In the genomic region with DNA sequence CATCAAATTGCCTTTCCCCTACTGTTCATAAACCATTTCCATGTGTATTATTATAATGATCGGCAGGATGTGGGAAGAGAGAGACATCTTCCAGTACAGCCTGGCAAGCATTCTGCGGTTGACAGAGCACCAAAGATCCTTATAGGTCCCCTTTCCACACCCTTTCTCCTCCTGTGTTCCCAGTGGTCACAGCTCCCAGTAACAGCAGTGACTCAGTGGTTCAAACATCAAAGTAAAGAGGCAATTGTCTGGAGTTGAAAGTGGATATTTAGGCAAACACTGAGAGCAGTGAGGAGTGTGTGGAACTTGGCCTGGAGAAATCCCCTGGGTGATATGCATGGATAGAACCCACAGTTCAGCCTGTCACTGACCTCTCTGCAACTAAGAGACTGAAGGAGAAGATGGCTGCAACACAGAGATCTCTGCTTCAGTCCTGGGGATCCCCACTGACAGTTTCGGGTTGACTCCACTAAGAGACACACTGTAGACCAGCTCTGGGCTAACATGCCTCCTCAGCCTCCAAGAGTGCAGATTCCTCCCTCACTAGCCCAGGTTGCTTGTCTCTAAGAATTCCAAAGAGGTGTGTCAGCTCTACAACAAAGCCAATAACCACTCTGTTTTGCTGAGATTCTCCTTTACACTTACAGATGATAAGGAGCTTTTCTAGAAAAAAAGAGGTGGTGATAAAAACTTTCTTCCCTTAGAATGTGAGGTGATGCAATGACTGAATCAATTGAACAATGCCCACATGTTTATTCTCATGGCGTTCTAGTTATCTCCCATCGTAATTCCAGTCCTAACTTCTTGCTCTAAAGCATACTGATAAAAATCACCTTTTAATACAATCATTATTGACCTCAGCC, we compare ENCODE assay signal across 1 cellular context.
TF ChIP-seq lines count a peak whose summit lies in the region.

No MANE protein-coding gene starts in this region.

TF ChIP-seq in GM12878, 131 proteins besides CTCF, POLR2A, EP300 and RAD21 (continued from another document and continues in another):
- TF ChIP-seq, protein P1, sequence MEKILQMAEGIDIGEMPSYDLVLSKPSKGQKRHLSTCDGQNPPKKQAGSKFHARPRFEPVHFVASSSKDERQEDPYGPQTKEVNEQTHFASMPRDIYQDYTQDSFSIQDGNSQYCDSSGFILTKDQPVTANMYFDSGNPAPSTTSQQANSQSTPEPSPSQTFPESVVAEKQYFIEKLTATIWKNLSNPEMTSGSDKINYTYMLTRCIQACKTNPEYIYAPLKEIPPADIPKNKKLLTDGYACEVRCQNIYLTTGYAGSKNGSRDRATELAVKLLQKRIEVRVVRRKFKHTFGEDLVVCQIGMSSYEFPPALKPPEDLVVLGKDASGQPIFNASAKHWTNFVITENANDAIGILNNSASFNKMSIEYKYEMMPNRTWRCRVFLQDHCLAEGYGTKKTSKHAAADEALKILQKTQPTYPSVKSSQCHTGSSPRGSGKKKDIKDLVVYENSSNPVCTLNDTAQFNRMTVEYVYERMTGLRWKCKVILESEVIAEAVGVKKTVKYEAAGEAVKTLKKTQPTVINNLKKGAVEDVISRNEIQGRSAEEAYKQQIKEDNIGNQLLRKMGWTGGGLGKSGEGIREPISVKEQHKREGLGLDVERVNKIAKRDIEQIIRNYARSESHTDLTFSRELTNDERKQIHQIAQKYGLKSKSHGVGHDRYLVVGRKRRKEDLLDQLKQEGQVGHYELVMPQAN (conservative IDR thresholded peaks at IDR 0.05): no peak
- TF ChIP-seq FOXM1 (IDR thresholded peaks at IDR 0.05; ENCODE audit: low read depth, low read length): no peak
- TF ChIP-seq, protein P2, sequence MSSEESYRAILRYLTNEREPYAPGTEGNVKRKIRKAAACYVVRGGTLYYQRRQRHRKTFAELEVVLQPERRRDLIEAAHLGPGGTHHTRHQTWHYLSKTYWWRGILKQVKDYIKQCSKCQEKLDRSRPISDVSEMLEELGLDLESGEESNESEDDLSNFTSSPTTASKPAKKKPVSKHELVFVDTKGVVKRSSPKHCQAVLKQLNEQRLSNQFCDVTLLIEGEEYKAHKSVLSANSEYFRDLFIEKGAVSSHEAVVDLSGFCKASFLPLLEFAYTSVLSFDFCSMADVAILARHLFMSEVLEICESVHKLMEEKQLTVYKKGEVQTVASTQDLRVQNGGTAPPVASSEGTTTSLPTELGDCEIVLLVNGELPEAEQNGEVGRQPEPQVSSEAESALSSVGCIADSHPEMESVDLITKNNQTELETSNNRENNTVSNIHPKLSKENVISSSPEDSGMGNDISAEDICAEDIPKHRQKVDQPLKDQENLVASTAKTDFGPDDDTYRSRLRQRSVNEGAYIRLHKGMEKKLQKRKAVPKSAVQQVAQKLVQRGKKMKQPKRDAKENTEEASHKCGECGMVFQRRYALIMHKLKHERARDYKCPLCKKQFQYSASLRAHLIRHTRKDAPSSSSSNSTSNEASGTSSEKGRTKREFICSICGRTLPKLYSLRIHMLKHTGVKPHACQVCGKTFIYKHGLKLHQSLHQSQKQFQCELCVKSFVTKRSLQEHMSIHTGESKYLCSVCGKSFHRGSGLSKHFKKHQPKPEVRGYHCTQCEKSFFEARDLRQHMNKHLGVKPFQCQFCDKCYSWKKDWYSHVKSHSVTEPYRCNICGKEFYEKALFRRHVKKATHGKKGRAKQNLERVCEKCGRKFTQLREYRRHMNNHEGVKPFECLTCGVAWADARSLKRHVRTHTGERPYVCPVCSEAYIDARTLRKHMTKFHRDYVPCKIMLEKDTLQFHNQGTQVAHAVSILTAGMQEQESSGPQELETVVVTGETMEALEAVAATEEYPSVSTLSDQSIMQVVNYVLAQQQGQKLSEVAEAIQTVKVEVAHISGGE (CRISPR knock-in tag; IDR thresholded peaks at IDR 0.05): no peak
- TF ChIP-seq RAD51 (IDR thresholded peaks at IDR 0.05): no peak
- TF ChIP-seq HCFC1 (IDR thresholded peaks at IDR 0.05; ENCODE audit: low read length): no peak
- TF ChIP-seq IRF4 (IDR thresholded peaks at IDR 0.05; ENCODE audit: low read depth, low read length): peak; percentile 74; the same call in 1 of the 2 replicates
- no peak for TF ChIP-seq CREB1 (IDR thresholded peaks at IDR 0.05; ENCODE audit: low read depth)
- TF ChIP-seq SP1 (IDR thresholded peaks at IDR 0.05; ENCODE audit: low read depth, low read length): peak; percentile 11
- TF ChIP-seq, protein P3, sequence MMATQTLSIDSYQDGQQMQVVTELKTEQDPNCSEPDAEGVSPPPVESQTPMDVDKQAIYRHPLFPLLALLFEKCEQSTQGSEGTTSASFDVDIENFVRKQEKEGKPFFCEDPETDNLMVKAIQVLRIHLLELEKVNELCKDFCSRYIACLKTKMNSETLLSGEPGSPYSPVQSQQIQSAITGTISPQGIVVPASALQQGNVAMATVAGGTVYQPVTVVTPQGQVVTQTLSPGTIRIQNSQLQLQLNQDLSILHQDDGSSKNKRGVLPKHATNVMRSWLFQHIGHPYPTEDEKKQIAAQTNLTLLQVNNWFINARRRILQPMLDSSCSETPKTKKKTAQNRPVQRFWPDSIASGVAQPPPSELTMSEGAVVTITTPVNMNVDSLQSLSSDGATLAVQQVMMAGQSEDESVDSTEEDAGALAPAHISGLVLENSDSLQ (IDR thresholded peaks at IDR 0.05): peak; percentile 47; the same call in 1 of the 2 replicates
- TF ChIP-seq, protein P4, sequence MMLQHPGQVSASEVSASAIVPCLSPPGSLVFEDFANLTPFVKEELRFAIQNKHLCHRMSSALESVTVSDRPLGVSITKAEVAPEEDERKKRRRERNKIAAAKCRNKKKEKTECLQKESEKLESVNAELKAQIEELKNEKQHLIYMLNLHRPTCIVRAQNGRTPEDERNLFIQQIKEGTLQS (IDR thresholded peaks at IDR 0.05; ENCODE audit: borderline replicate concordance, extremely low read depth, low read depth, low read length): no peak
- TF ChIP-seq JUNB (IDR thresholded peaks at IDR 0.05): peak; percentile 56; the same call in 1 of the 2 replicates
- peak; percentile 15; the same call in 1 of the 2 replicates for TF ChIP-seq PAX5 (IDR thresholded peaks at IDR 0.05; ENCODE audit: borderline replicate concordance, low read depth, low read length)
- no peak for TF ChIP-seq ZNF274 (IDR thresholded peaks at IDR 0.05; ENCODE audit: insufficient read depth, insufficient read length)
- no peak for TF ChIP-seq FOXK2 (IDR thresholded peaks at IDR 0.05)
- no peak for TF ChIP-seq LARP7 (IDR thresholded peaks at IDR 0.05)
- TF ChIP-seq ZNF217 (IDR thresholded peaks at IDR 0.05): no peak
- TF ChIP-seq ZNF622 (IDR thresholded peaks at IDR 0.05): no peak
- TF ChIP-seq HDAC6 (IDR thresholded peaks at IDR 0.05; ENCODE audit: unreplicated experiment): no peak
- TF ChIP-seq, protein P5, sequence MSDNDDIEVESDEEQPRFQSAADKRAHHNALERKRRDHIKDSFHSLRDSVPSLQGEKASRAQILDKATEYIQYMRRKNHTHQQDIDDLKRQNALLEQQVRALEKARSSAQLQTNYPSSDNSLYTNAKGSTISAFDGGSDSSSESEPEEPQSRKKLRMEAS (IDR thresholded peaks at IDR 0.05; ENCODE audit: low read depth, low read length): no peak
- TF ChIP-seq, protein P6, sequence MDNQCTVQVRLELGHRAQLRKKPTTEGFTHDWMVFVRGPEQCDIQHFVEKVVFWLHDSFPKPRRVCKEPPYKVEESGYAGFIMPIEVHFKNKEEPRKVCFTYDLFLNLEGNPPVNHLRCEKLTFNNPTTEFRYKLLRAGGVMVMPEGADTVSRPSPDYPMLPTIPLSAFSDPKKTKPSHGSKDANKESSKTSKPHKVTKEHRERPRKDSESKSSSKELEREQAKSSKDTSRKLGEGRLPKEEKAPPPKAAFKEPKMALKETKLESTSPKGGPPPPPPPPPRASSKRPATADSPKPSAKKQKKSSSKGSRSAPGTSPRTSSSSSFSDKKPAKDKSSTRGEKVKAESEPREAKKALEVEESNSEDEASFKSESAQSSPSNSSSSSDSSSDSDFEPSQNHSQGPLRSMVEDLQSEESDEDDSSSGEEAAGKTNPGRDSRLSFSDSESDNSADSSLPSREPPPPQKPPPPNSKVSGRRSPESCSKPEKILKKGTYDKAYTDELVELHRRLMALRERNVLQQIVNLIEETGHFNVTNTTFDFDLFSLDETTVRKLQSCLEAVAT (IDR thresholded peaks at IDR 0.05): no peak
- no peak for TF ChIP-seq CBX3 (IDR thresholded peaks at IDR 0.05; ENCODE audit: borderline replicate concordance, low read depth)
- no peak for TF ChIP-seq SIX5 (IDR thresholded peaks at IDR 0.05; ENCODE audit: low read depth, low read length, severe bottlenecking)
- no peak; the same call in 1 of the 2 replicates for TF ChIP-seq ZNF24 (IDR thresholded peaks at IDR 0.05)
- peak; percentile 32; the same call in 1 of the 2 replicates for TF ChIP-seq JUND (IDR thresholded peaks at IDR 0.05; ENCODE audit: low read depth, low read length)
- 0 out of 2 replicates have a peak, but pooled peaks have one; percentile 40 for TF ChIP-seq GATAD2B (conservative IDR thresholded peaks at IDR 0.05; ENCODE audit: low read depth)
- TF ChIP-seq MYC (IDR thresholded peaks at IDR 0.05; ENCODE audit: insufficient read depth, insufficient read length, insufficient replicate concordance, low read length, severe bottlenecking): no peak
- TF ChIP-seq RUNX3 (IDR thresholded peaks at IDR 0.05; ENCODE audit: low read length): peak; percentile 20; the same call in 1 of the 2 replicates
- TF ChIP-seq, protein P7, sequence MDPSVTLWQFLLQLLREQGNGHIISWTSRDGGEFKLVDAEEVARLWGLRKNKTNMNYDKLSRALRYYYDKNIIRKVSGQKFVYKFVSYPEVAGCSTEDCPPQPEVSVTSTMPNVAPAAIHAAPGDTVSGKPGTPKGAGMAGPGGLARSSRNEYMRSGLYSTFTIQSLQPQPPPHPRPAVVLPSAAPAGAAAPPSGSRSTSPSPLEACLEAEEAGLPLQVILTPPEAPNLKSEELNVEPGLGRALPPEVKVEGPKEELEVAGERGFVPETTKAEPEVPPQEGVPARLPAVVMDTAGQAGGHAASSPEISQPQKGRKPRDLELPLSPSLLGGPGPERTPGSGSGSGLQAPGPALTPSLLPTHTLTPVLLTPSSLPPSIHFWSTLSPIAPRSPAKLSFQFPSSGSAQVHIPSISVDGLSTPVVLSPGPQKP (IDR thresholded peaks at IDR 0.05; ENCODE audit: low read depth, low read length): no peak
- no peak for TF ChIP-seq ZBED1 (IDR thresholded peaks at IDR 0.05; ENCODE audit: borderline replicate concordance)
- TF ChIP-seq BACH1 (IDR thresholded peaks at IDR 0.05; ENCODE audit: borderline replicate concordance): no peak
- TF ChIP-seq RB1 (IDR thresholded peaks at IDR 0.05; ENCODE audit: borderline replicate concordance): no peak
- TF ChIP-seq, protein P8, sequence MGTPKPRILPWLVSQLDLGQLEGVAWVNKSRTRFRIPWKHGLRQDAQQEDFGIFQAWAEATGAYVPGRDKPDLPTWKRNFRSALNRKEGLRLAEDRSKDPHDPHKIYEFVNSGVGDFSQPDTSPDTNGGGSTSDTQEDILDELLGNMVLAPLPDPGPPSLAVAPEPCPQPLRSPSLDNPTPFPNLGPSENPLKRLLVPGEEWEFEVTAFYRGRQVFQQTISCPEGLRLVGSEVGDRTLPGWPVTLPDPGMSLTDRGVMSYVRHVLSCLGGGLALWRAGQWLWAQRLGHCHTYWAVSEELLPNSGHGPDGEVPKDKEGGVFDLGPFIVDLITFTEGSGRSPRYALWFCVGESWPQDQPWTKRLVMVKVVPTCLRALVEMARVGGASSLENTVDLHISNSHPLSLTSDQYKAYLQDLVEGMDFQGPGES (IDR thresholded peaks at IDR 0.05): no peak
- TF ChIP-seq, protein P9, sequence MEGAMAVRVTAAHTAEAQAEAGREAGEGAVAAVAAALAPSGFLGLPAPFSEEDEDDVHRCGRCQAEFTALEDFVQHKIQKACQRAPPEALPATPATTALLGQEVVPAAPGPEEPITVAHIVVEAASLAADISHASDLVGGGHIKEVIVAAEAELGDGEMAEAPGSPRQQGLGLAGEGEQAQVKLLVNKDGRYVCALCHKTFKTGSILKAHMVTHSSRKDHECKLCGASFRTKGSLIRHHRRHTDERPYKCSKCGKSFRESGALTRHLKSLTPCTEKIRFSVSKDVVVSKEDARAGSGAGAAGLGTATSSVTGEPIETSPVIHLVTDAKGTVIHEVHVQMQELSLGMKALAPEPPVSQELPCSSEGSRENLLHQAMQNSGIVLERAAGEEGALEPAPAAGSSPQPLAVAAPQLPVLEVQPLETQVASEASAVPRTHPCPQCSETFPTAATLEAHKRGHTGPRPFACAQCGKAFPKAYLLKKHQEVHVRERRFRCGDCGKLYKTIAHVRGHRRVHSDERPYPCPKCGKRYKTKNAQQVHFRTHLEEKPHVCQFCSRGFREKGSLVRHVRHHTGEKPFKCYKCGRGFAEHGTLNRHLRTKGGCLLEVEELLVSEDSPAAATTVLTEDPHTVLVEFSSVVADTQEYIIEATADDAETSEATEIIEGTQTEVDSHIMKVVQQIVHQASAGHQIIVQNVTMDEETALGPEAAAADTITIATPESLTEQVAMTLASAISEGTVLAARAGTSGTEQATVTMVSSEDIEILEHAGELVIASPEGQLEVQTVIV (IDR thresholded peaks at IDR 0.05; ENCODE audit: borderline replicate concordance, partially characterized antibody): no peak
- TF ChIP-seq CBX5 (IDR thresholded peaks at IDR 0.05; ENCODE audit: low read depth): 0 out of 2 replicates have a peak, but pooled peaks have one; percentile 28
- TF ChIP-seq, protein P10, sequence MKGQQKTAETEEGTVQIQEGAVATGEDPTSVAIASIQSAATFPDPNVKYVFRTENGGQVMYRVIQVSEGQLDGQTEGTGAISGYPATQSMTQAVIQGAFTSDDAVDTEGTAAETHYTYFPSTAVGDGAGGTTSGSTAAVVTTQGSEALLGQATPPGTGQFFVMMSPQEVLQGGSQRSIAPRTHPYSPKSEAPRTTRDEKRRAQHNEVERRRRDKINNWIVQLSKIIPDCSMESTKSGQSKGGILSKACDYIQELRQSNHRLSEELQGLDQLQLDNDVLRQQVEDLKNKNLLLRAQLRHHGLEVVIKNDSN (IDR thresholded peaks at IDR 0.05; ENCODE audit: borderline replicate concordance, extremely low read length, insufficient read depth, low read depth, low read length): no peak
- no peak for TF ChIP-seq POLR2AphosphoS5 (IDR thresholded peaks at IDR 0.05; ENCODE audit: low read length)
- TF ChIP-seq MEF2A (IDR thresholded peaks at IDR 0.05; ENCODE audit: insufficient read depth, low read depth, low read length): no peak
- no peak for TF ChIP-seq NBN (IDR thresholded peaks at IDR 0.05)
- TF ChIP-seq SIN3A (IDR thresholded peaks at IDR 0.05; ENCODE audit: low read depth, low read length): no peak
- no peak for TF ChIP-seq CBFB (IDR thresholded peaks at IDR 0.05; ENCODE audit: low read depth)
- TF ChIP-seq RELA (IDR thresholded peaks at IDR 0.05; ENCODE audit: borderline replicate concordance, partially characterized antibody): peak; percentile 84
- no peak for TF ChIP-seq GABPA (IDR thresholded peaks at IDR 0.05; ENCODE audit: low read depth)
- TF ChIP-seq SMARCA5 (IDR thresholded peaks at IDR 0.05): no peak
- TF ChIP-seq ZNF384 (IDR thresholded peaks at IDR 0.05; ENCODE audit: borderline replicate concordance, low read depth, low read length): no peak
- no peak for TF ChIP-seq CHD2 (IDR thresholded peaks at IDR 0.05; ENCODE audit: borderline replicate concordance, low read depth, low read length)
- no peak for TF ChIP-seq ATF7 (IDR thresholded peaks at IDR 0.05; ENCODE audit: low read depth)
- TF ChIP-seq TCF12 (IDR thresholded peaks at IDR 0.05; ENCODE audit: low read depth, low read length): no peak
- peak; percentile 85 for TF ChIP-seq DPF2 (IDR thresholded peaks at IDR 0.05)
- no peak for TF ChIP-seq RBBP5 (conservative IDR thresholded peaks at IDR 0.05)
- no peak for TF ChIP-seq EED (IDR thresholded peaks at IDR 0.05; ENCODE audit: low read depth)
